24 cellular contexts compared by ENCODE assay signal in the genomic region with DNA sequence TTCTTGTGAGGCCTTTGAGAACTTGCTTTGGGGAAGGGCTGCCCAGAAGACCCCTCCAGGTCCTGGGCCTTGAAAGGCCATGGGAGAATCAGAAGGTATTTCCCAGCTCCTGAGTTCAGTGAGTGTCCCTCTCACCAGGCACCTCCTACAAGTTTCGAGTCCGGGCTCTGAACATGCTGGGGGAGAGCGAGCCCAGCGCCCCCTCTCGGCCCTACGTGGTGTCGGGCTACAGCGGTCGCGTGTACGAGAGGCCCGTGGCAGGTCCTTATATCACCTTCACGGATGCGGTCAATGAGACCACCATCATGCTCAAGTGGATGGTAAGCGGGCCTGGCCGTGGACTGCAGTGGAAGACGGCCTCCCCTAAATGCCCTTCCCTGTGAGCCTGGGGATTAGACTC.
A peak's percentile ranks its signal among the peaks of the same experiment; 100 is the strongest.
DNase-seq lines count a peak whose midpoint lies in the region; ATAC-seq, FAIRE-seq and TF ChIP-seq lines count a peak whose summit lies in the region.
"Had no signal": no experiment of that assay in that cellular context is flagged by ENCODE, and none has a peak within 500 bp of the region (broad histone marks: within the 10 kb centered on the region; RNA-seq: fewer than 3 reads in every experiment).

No MANE protein-coding gene starts in this region.

- no peaks in the 10 kb centered on the region for H3K36me3 ChIP-seq in HepG2 (replicated peaks in 1 of 2; ENCODE audit: control insufficient read depth in 1 of 2, insufficient read depth in 2 of 2, low read length in 2 of 2)
- no peaks in the 10 kb centered on the region for H3K36me3 ChIP-seq in right lobe of liver
- H3K36me3 ChIP-seq in K562 (ENCODE audit: control insufficient read depth, insufficient read depth, low read length), result no peaks in the 10 kb centered on the region
- no peaks in the 10 kb centered on the region for H3K36me3 ChIP-seq in kidney (ENCODE audit: control insufficient read depth in 1 of 2, insufficient read depth in 2 of 2, low read length in 2 of 2)
- no peaks in the 10 kb centered on the region for H3K36me3 ChIP-seq in MM.1S (replicated peaks; ENCODE audit: insufficient read depth, low read length)

- CTCF ChIA-PET in HepG2 (lab: Yijun Ruan, JAX; ENCODE audit: low intra/inter-chr PET ratio, low total read pairs) (no interaction called here), K562 (lab: Yijun Ruan, JAX; ENCODE audit: low intra/inter-chr PET ratio) (interaction anchor here (0.6 kb wide), 1 partner anchor 12 kb away, joined by 3 read pairs; no protein-coding TSS in a partner anchor)

- no peak overlapping the region for H3K9ac ChIP-seq in HepG2 (ENCODE audit: insufficient read depth, low read depth, low read length)
- no peak overlapping the region for H3K9ac ChIP-seq in K562 (ENCODE audit: insufficient read depth in 1 of 2, low read depth in 2 of 2, low read length in 2 of 2)
- H3K9ac ChIP-seq in kidney (ENCODE audit: low read length in 2 of 2), result no peak overlapping the region
- no peak overlapping the region for H3K9ac ChIP-seq in MM.1S (ENCODE audit: low read length)

- no peaks in the 10 kb centered on the region for H3K9me3 ChIP-seq in HepG2 (ENCODE audit: low read length)
- H3K9me3 ChIP-seq in right lobe of liver, result no peaks in the 10 kb centered on the region
- H3K9me3 ChIP-seq in K562 (replicated peaks; ENCODE audit: control insufficient read depth, insufficient read depth, low read depth, low read length), result no peaks in the 10 kb centered on the region
- no peaks in the 10 kb centered on the region for H3K9me3 ChIP-seq in kidney (ENCODE audit: control insufficient read depth in 1 of 2, low read length in 2 of 2)
- H3K9me3 ChIP-seq in MM.1S (replicated peaks; ENCODE audit: insufficient read depth, low read length), result no peaks in the 10 kb centered on the region
- H3K9me3 ChIP-seq: SJCRH30 had no signal

- BruUV-seq in HepG2 (replicated peaks; lab: Mats Ljungman, UMichigan) (no TSS peak), K562 (replicated peaks; lab: Mats Ljungman, UMichigan) (no TSS peak)

- TF ChIP-seq EP300 in HepG2 (IDR thresholded peaks at IDR 0.05; ENCODE audit: low read depth in 2 of 2, low read length in 2 of 2) (no peak), HepG2 (CRISPR knock-in tag; IDR thresholded peaks at IDR 0.05; ENCODE audit: borderline replicate concordance) (no peak), K562 (IDR thresholded peaks at IDR 0.05; ENCODE audit: low read length) (no peak)

- no peak for FAIRE-seq in HepG2 (lab: Jason Lieb, UNC)
- no peak for FAIRE-seq in K562 (lab: Jason Lieb, UNC)
- no peak for FAIRE-seq in kidney (lab: Jason Lieb, UNC)
- FAIRE-seq: G401.6, RCC 7860 had no signal

- H3K4me3 ChIP-seq in HepG2 (replicated peaks in 1 of 3; ENCODE audit: insufficient read depth in 1 of 3, low read depth in 2 of 3, low read length in 3 of 3) (no peak overlapping the region), right lobe of liver (no peak overlapping the region), K562 (no peak overlapping the region), kidney (ENCODE audit: low read length in 2 of 2) (no peak overlapping the region), MM.1S (ENCODE audit: low read length) (no peak overlapping the region)
- H3K4me3 ChIP-seq: SJCRH30 had no signal

- no peak for TF ChIP-seq RAD21 in HepG2 (CRISPR knock-in tag; IDR thresholded peaks at IDR 0.05)
- peak in 1 of 2 experiments; percentile 42; a peak in 2 of 4 replicates for TF ChIP-seq RAD21 in K562 (CRISPR knock-in tag; conservative IDR thresholded peaks at IDR 0.05 in 1 of 2, IDR thresholded peaks at IDR 0.05 in 1 of 2)

- TF ChIP-seq POLR2A in HepG2 (IDR thresholded peaks at IDR 0.05; ENCODE audit: insufficient read depth in 1 of 2, low read depth in 2 of 2, low read length in 2 of 2) (no peak), right lobe of liver (IDR thresholded peaks at IDR 0.05) (no peak), K562 (conservative IDR thresholded peaks at IDR 0.05) (no peak)

- ATAC-seq in HepG2 (no peak), right lobe of liver (no peak), K562 (peak; percentile 91), HG03432 (IDR thresholded peaks at IDR 0.05; ENCODE audit: unreplicated experiment) (no peak), HG03378 (IDR thresholded peaks at IDR 0.05; ENCODE audit: unreplicated experiment) (no peak)
- ATAC-seq: CD8-positive, alpha-beta T cell; HCT116; T-cell had no signal

- no peaks in the 10 kb centered on the region for H3K9me1 ChIP-seq in K562 (ENCODE audit: control insufficient read depth, insufficient read depth, low read length)

- 66% methylated on average over 14 of the region's 17 CpGs for WGBS in HepG2 (ENCODE audit: low lambda C conversion rate)
- no CpG with 5 or more reads among the region's 17 CpGs for WGBS in right lobe of liver (ENCODE audit: insufficient coverage, low coverage, low lambda C conversion rate, missing lambda C conversion rate)
- under 1% methylated on average over 16 of the region's 17 CpGs for WGBS in K562 (ENCODE audit: insufficient coverage, low coverage, missing lambda C conversion rate)

- H3K79me2 ChIP-seq in HepG2 (ENCODE audit: insufficient read depth, low read length) (no peaks in the 10 kb centered on the region), K562 (ENCODE audit: control insufficient read depth, insufficient read depth, low read length) (no peaks in the 10 kb centered on the region), MM.1S (ENCODE audit: low read length) (no peaks in the 10 kb centered on the region)

- peaks cover 25% of the 10 kb centered on the region for H3K4me1 ChIP-seq in HepG2 (ENCODE audit: insufficient read depth, low read length)
- no peaks in the 10 kb centered on the region for H3K4me1 ChIP-seq in right lobe of liver
- H3K4me1 ChIP-seq in K562 (replicated peaks in 1 of 2; ENCODE audit: control insufficient read depth in 2 of 2, insufficient read depth in 2 of 2, low read length in 2 of 2), result peaks cover 4% of the 10 kb centered on the region in 2 experiments; a peak in 2 of 5 replicates
- H3K4me1 ChIP-seq in kidney (ENCODE audit: control insufficient read depth in 1 of 2, insufficient read depth in 1 of 2, low read depth in 1 of 2, low read length in 2 of 2), result peaks cover 4 to 5% of the 10 kb centered on the region in 2 donors
- H3K4me1 ChIP-seq in MM.1S (ENCODE audit: low read length), result peaks cover 22% of the 10 kb centered on the region

- H3K9me2 ChIP-seq in MM.1S (replicated peaks; ENCODE audit: insufficient read depth, low read length), result no peaks in the 10 kb centered on the region

- H2AFZ ChIP-seq in HepG2 (ENCODE audit: low read length), result no peak overlapping the region
- H2AFZ ChIP-seq in K562 (ENCODE audit: low read depth, low read length), result 0 out of 2 replicates have a peak overlapping the region, but pooled peaks have one; percentile 55
- H2AFZ ChIP-seq in MM.1S (ENCODE audit: low read length), result no peak overlapping the region

- intact Hi-C loops in HepG2 (cut with micrococcal nuclease; ENCODE audit: unreplicated experiment) (no loop called here), right lobe of liver (cut with DNase I) (loop anchor here (10.0 kb wide), 2 partner anchors 135 to 145 kb away; no protein-coding TSS in a partner anchor), K562 (cut with micrococcal nuclease) (no loop called here), kidney (cut with DNase I) (loop anchor here (10.0 kb wide), 1 partner anchor 145 kb away; no protein-coding TSS in a partner anchor)

- H3K4me2 ChIP-seq in HepG2 (ENCODE audit: low read depth, low read length) (no peak overlapping the region), K562 (ENCODE audit: insufficient read depth, low read length) (no peak overlapping the region), MM.1S (ENCODE audit: low read depth, low read length) (no peak overlapping the region)

- DNase-seq in HepG2 (ENCODE audit: low spot score) (no peak), right lobe of liver (no peak), K562 (ENCODE audit: extremely low read depth in 1 of 4, low spot score in 3 of 4) (peak; percentile 34 to 54 (median 51)), kidney (peak; percentile 58), MM.1S (no peak)
- no peak for DNase-seq in activated T-cell treated with anti-CD3 and anti-CD28 coated beads, Interleukin-2, amount 50 U/mL, for 48 hours
- DNase-seq: AML-193; C1 segment of cervical spinal cord; Calu3; CD8-positive, alpha-beta T cell; DMS153; NCI-H1092 treated with DMSO at 0.1 percent for 48 hours; NCI-H1436 treated with DMSO at 0.1 percent for 48 hours; NCI-H2029 treated with DMSO at 0.1 percent for 48 hours; NCI-H345; NCI-H524; NCI-H774; SJCRH30; T-cell had no signal

- TF ChIP-seq CTCF in HepG2 (CRISPR knock-in tag; IDR thresholded peaks at IDR 0.05), result peak; percentile 26; the same call in 1 of the 2 replicates
- no peak for TF ChIP-seq CTCF in right lobe of liver (IDR thresholded peaks at IDR 0.05)
- peak; percentile 49 to 56 (median 51) for TF ChIP-seq CTCF in K562 (IDR thresholded peaks at IDR 0.05 in 2 of 3, conservative IDR thresholded peaks at IDR 0.05 in 1 of 3; ENCODE audit: insufficient read depth in 2 of 3, low read depth in 1 of 3, low read length in 3 of 3)
- TF ChIP-seq CTCF in kidney (IDR thresholded peaks at IDR 0.05; ENCODE audit: borderline replicate concordance, extremely low read depth, insufficient read depth), result no peak
- no peak for TF ChIP-seq CTCF in MM.1S (IDR thresholded peaks at IDR 0.05; ENCODE audit: low read length)

- H3K27ac ChIP-seq in HepG2 (ENCODE audit: extremely low read length, insufficient read depth, low read length), result no peak overlapping the region
- H3K27ac ChIP-seq in right lobe of liver, result no peak overlapping the region
- no peak overlapping the region for H3K27ac ChIP-seq in K562 (ENCODE audit: extremely low read depth, low read depth, low read length)
- H3K27ac ChIP-seq in kidney (ENCODE audit: low read depth in 2 of 2, low read length in 2 of 2), result no peak overlapping the region
- H3K27ac ChIP-seq in MM.1S (ENCODE audit: low read length), result no peak overlapping the region
- H3K27ac ChIP-seq: SJCRH30 had no signal

- H3K27me3 ChIP-seq in HepG2 (ENCODE audit: control insufficient read depth in 1 of 2, insufficient read depth in 2 of 2, low read length in 2 of 2), result peaks cover 5 to 27% of the 10 kb centered on the region in 2 experiments; a peak in 4 of 5 replicates
- H3K27me3 ChIP-seq in right lobe of liver, result no peaks in the 10 kb centered on the region
- H3K27me3 ChIP-seq in K562 (ENCODE audit: control insufficient read depth in 2 of 2, insufficient read depth in 2 of 2, low read length in 2 of 2), result peaks cover 7 to 55% of the 10 kb centered on the region in 2 experiments; a peak in 3 of 5 replicates
- no peaks in the 10 kb centered on the region for H3K27me3 ChIP-seq in MM.1S (replicated peaks; ENCODE audit: insufficient read depth, low read length)
- H3K27me3 ChIP-seq: SJCRH30 had no signal

- in situ Hi-C loops in HepG2 (cut with HindIII; ENCODE audit: extremely low pct_ligation_motif_present, low pct_unique_long_range_greater_than_20kb), result loop anchor here (5.0 kb wide), 1 partner anchor 142 kb away; no protein-coding TSS in a partner anchor
- in situ Hi-C loops in K562 (cut with MboI), result loop anchor here (25.0 kb wide), 2 partner anchors 542 to 692 kb away; no protein-coding TSS in a partner anchor

- H4K20me1 ChIP-seq in HepG2 (ENCODE audit: insufficient read depth, low read length) (no peaks in the 10 kb centered on the region), K562 (replicated peaks; ENCODE audit: control insufficient read depth, insufficient read depth, low read length) (no peaks in the 10 kb centered on the region), MM.1S (ENCODE audit: insufficient read depth, low read length) (no peaks in the 10 kb centered on the region)

- POLR2A ChIA-PET in HepG2 (lab: Yijun Ruan, JAX) (no interaction called here), K562 (lab: Yijun Ruan, JAX) (interaction anchor here (1.0 kb wide), 1 partner anchor 21 kb away, joined by 3 read pairs; no protein-coding TSS in a partner anchor)

- peaks cover 14% of the 10 kb centered on the region; the same call in 1 of the 2 replicates for H3F3A ChIP-seq in MM.1S (ENCODE audit: insufficient read depth, low read length)

Comparison
In these comparisons a context has a peak if more than half of its experiments do, and no peak if none do; other contexts are left out.
1. CTCF ChIP-seq: peak in HepG2 (single experiment) and K562 (3 of 3); none in right lobe of liver (0 of 4), kidney (single experiment) and MM.1S (single experiment).
2. intact Hi-C loops: an anchor here in right lobe of liver (10.0 kb wide) and kidney (10.0 kb wide); none called in HepG2 and K562.
3. DNase-seq: peak in K562 (4 of 4) and kidney (single experiment); none in HepG2 (single experiment), right lobe of liver (0 of 3), MM.1S (single experiment) and activated T-cell treated with anti-CD3 and anti-CD28 coated beads, Interleukin-2, amount 50 U/mL, for 48 hours (0 of 2).
4. Of the 241 proteins assayed by ChIP-seq in both HepG2 and K562: peak only in HepG2: STAG1 and ZBTB33; only in K562: CREM and SMC3; in both: CTCF; in neither: 233; mixed calls (peak in some experiments, not most) for 3.